Comparison of ENCODE assay signal across 20 cellular contexts in genomic region chr10:7423521-7423920, GRCh38. TPM values are rescaled to one million over a fixed set of nuclear protein-coding genes. Genes with fewer than 3 reads are reported as not detected.
DNase-seq lines count a peak whose midpoint lies in the region; ATAC-seq, FAIRE-seq and TF ChIP-seq lines count a peak whose summit lies in the region.
"Had no signal": no experiment of that assay in that cellular context is flagged by ENCODE, and none has a peak within 500 bp of the region (broad histone marks: within the 10 kb centered on the region; RNA-seq: fewer than 3 reads in every experiment).

No MANE protein-coding gene starts in this region.

- peak overlapping the region; percentile 86; the same call in 1 of the 2 replicates for H2BK5ac ChIP-seq in H1 (ENCODE audit: low read depth, low read length)

- H3K23me2 ChIP-seq in H1 (ENCODE audit: low read depth, low read length), result no peaks in the 10 kb centered on the region; the same call in none of the 2 replicates

- H3K9me3 Mint-ChIP-seq in neural progenitor cell, result peaks cover 3% of the 10 kb centered on the region
- H3K9me3 Mint-ChIP-seq: CD8-positive, alpha-beta memory T cell had no signal

- POLR2A ChIA-PET in H1 (lab: Charles Lee; ENCODE audit: partially characterized antibody), result interaction anchor here (2.4 kb wide), 1 partner anchor 15 kb away, joined by 10 read pairs; no protein-coding TSS in a partner anchor

- no peak overlapping the region for H4K5ac ChIP-seq in H1 (ENCODE audit: insufficient read length, low read depth, low read length)

- H2BK120ac ChIP-seq in H1 (replicated peaks; ENCODE audit: low read depth, low read length), result peak overlapping the region; percentile 73

- TF ChIP-seq CTCF in H1 (IDR thresholded peaks at IDR 0.05; ENCODE audit: control extremely low read depth in 1 of 3, insufficient read depth in 1 of 3, low read depth in 1 of 3, low read length in 3 of 3) (no peak), neural progenitor cell (IDR thresholded peaks at IDR 0.05) (no peak), suprapubic skin (IDR thresholded peaks at IDR 0.05) (no peak)

- H2AK5ac ChIP-seq in H1 (ENCODE audit: low read depth, low read length), result peak overlapping the region; percentile 76; the same call in 1 of the 2 replicates

- WGBS in H1 (ENCODE audit: extremely low coverage in 1 of 2, insufficient coverage in 1 of 2, insufficient read length in 1 of 2, insufficient replicate concordance in 2 of 2, low coverage in 1 of 2, low lambda C conversion rate in 2 of 2, missing lambda C conversion rate in 1 of 2), 2 experiments, result 1% methylated on average over 6 of the region's 6 CpGs; no CpG with 5 or more reads in 1 of the 2 experiments
- WGBS in suprapubic skin, result 28% methylated on average over 6 of the region's 6 CpGs

- H3K27me3 Mint-ChIP-seq in neural progenitor cell (ENCODE audit: insufficient read depth, low read depth), result peaks cover 3% of the 10 kb centered on the region

- H4K8ac ChIP-seq in H1 (ENCODE audit: extremely low read depth, insufficient read depth, low read length), result no peak overlapping the region

- no peak for ATAC-seq in HG03565 (IDR thresholded peaks at IDR 0.05; ENCODE audit: unreplicated experiment)

- peak overlapping the region; percentile 83 for H4K91ac ChIP-seq in H1 (replicated peaks; ENCODE audit: insufficient read length, low read length)

- peak overlapping the region; percentile 55 for H2BK12ac ChIP-seq in H1 (ENCODE audit: low read depth, low read length)

- H3K9me3 ChIP-seq in H1 (ENCODE audit: insufficient read depth in 2 of 2, low read depth in 1 of 2, low read length in 1 of 2) (no peaks in the 10 kb centered on the region), neural progenitor cell (ENCODE audit: low read depth) (no peaks in the 10 kb centered on the region), suprapubic skin (no peaks in the 10 kb centered on the region)

- H4K20me1 ChIP-seq in H1 (replicated peaks in 1 of 2; ENCODE audit: control insufficient read depth in 1 of 2, insufficient read depth in 2 of 2, low read length in 2 of 2), result no peaks in the 10 kb centered on the region
- H4K20me1 ChIP-seq in neural progenitor cell (ENCODE audit: low read depth), result no peaks in the 10 kb centered on the region

- H2BK15ac ChIP-seq in H1 (ENCODE audit: low read length), result no peak overlapping the region

- peak; percentile 72 for FAIRE-seq in H1 (lab: Jason Lieb, UNC)
- FAIRE-seq: D721Med, H54 had no signal

- TF ChIP-seq POLR2A in H1 (IDR thresholded peaks at IDR 0.05; ENCODE audit: control extremely low read depth in 1 of 2, low read depth in 2 of 2, low read length in 2 of 2), result no peak
- no peak for TF ChIP-seq POLR2A in suprapubic skin (IDR thresholded peaks at IDR 0.05)

- H3K27ac Mint-ChIP-seq in neural progenitor cell, result no peak overlapping the region

- H3K79me2 ChIP-seq in H1 (ENCODE audit: control insufficient read depth in 1 of 2, insufficient read depth in 2 of 2, low read length in 2 of 2), result no peaks in the 10 kb centered on the region
- H3K79me2 ChIP-seq in neural progenitor cell (ENCODE audit: low read depth), result no peaks in the 10 kb centered on the region

- no peaks in the 10 kb centered on the region for H3F3A ChIP-seq in neural progenitor cell (ENCODE audit: low read depth)

- DNase-seq in H7 (peak; percentile 46), NCI-H1417 (lab: John Stamatoyannopoulos, UW) (peak in 2 of 3 experiments; percentile 24 to 49), H1 (ENCODE audit: low read depth in 1 of 2, low spot score in 2 of 2) (no peak), neural progenitor cell (ENCODE audit: low spot score) (peak; percentile 7), suprapubic skin (ENCODE audit: low spot score in 2 of 2) (no peak)
- DNase-seq in activated T-cell treated with anti-CD3 and anti-CD28 coated beads, Interleukin-2, amount 50 U/mL, for 1 hour, result no peak
- DNase-seq: ACHN; CD8-positive, alpha-beta memory T cell; DMS79; NCI-H1436; NCI-H1930; NCI-H2171; NCI-H69; Right ventricle myocardium superior; SW 1271 had no signal

- H3K36me3 ChIP-seq in H7 (replicated peaks; ENCODE audit: control insufficient read depth, insufficient read depth, low read length), result no peaks in the 10 kb centered on the region
- H3K36me3 ChIP-seq in H1 (ENCODE audit: control insufficient read depth in 2 of 4, insufficient read depth in 4 of 4, low read length in 3 of 4), result no peaks in the 10 kb centered on the region
- no peaks in the 10 kb centered on the region for H3K36me3 ChIP-seq in neural progenitor cell
- H3K36me3 ChIP-seq in suprapubic skin, result no peaks in the 10 kb centered on the region

- no peaks in the 10 kb centered on the region for H3K79me1 ChIP-seq in H1 (ENCODE audit: low read depth, low read length)

- no peak overlapping the region for H3K56ac ChIP-seq in H1 (replicated peaks; ENCODE audit: insufficient read length, low read depth, low read length)

- H3K4me3 Mint-ChIP-seq in neural progenitor cell, result no peak overlapping the region

- H3K4me1 ChIP-seq in H1 (replicated peaks in 1 of 4; ENCODE audit: control insufficient read depth in 3 of 4, insufficient read depth in 4 of 4, low read length in 3 of 4), result peaks cover 5 to 23% (median 15%) of the 10 kb centered on the region in 4 experiments; a peak in 6 of 7 replicates
- H3K4me1 ChIP-seq in neural progenitor cell, result peaks cover 6% of the 10 kb centered on the region
- no peaks in the 10 kb centered on the region for H3K4me1 ChIP-seq in suprapubic skin

- H3K9ac ChIP-seq in H1 (replicated peaks in 1 of 4; ENCODE audit: extremely low read depth in 1 of 4, low read depth in 3 of 4, low read length in 3 of 4) (no peak overlapping the region), neural progenitor cell (no peak overlapping the region)
- H3K9ac ChIP-seq: KMS-11 had no signal

- H3K4me2 ChIP-seq in H1 (ENCODE audit: insufficient read depth in 1 of 2, low read depth in 2 of 2, low read length in 2 of 2), result peak overlapping the region; percentile 60 to 73
- H3K4me2 ChIP-seq in neural progenitor cell, result peak overlapping the region; percentile 26
- H3K4me2 ChIP-seq: KMS-11 had no signal

- H3K4ac ChIP-seq in H1 (replicated peaks; ENCODE audit: insufficient read length, low read depth, low read length), result no peak overlapping the region

- H3K27me3 ChIP-seq in H7 (ENCODE audit: control insufficient read depth, insufficient read depth, low read length), result peaks cover 2% of the 10 kb centered on the region; the same call in 1 of the 2 replicates
- peaks cover 0 to 1% (median 0%) of the 10 kb centered on the region in 4 experiments; a peak in 1 of 7 replicates for H3K27me3 ChIP-seq in H1 (replicated peaks in 1 of 4; ENCODE audit: control insufficient read depth in 3 of 4, extremely low read depth in 1 of 4, insufficient read depth in 3 of 4, low read length in 3 of 4)
- H3K27me3 ChIP-seq in neural progenitor cell, result no peaks in the 10 kb centered on the region
- peaks cover 13% of the 10 kb centered on the region for H3K27me3 ChIP-seq in suprapubic skin

- H3K4me3 ChIP-seq in H7 (ENCODE audit: insufficient read depth, low read depth, low read length) (no peak overlapping the region), H1 (ENCODE audit: extremely low read depth in 1 of 4, insufficient read depth in 2 of 4, low read depth in 3 of 4, low read length in 4 of 4) (peak overlapping the region in 3 of 4 experiments; percentile 11 to 43 (median 24); a peak in 5 of 8 replicates), neural progenitor cell (no peak overlapping the region), suprapubic skin (no peak overlapping the region)

- no peaks in the 10 kb centered on the region for H3K36me3 Mint-ChIP-seq in neural progenitor cell
- H3K36me3 Mint-ChIP-seq: CD8-positive, alpha-beta memory T cell had no signal

- H2AFZ ChIP-seq in H1 (ENCODE audit: low read length), result no peak overlapping the region
- no peak overlapping the region for H2AFZ ChIP-seq in neural progenitor cell (replicated peaks)

- peak overlapping the region; percentile 68; the same call in 1 of the 2 replicates for H2BK20ac ChIP-seq in H1 (ENCODE audit: low read length)

- TF ChIP-seq EP300 in H1 (IDR thresholded peaks at IDR 0.05; ENCODE audit: borderline replicate concordance in 1 of 2, low read depth in 2 of 2, low read length in 2 of 2), result peak in 1 of 2 experiments; percentile 55; a peak in 1 of 3 replicates
- TF ChIP-seq EP300 in suprapubic skin (IDR thresholded peaks at IDR 0.05), result no peak

- TF ChIP-seq RAD21 in H1 (IDR thresholded peaks at IDR 0.05 in 1 of 2, conservative IDR thresholded peaks at IDR 0.05 in 1 of 2; ENCODE audit: low read depth in 2 of 2, low read length in 2 of 2), result no peak

- no peak overlapping the region for H3K27ac ChIP-seq in H1 (ENCODE audit: low read depth, low read length)
- no peak overlapping the region for H3K27ac ChIP-seq in neural progenitor cell
- H3K27ac ChIP-seq in suprapubic skin, result no peak overlapping the region
- H3K27ac ChIP-seq: KMS-11 had no signal

- H3K18ac ChIP-seq in H1 (ENCODE audit: extremely low read depth, low read length), result peak overlapping the region; percentile 65; the same call in 1 of the 2 replicates

- CTCF ChIA-PET in H1 (lab: Charles Lee; ENCODE audit: partially characterized antibody), result interaction anchor here (1.5 kb wide), 1 partner anchor 14 kb away, joined by 3 read pairs; no protein-coding TSS in a partner anchor

- H3K14ac ChIP-seq in H1 (ENCODE audit: insufficient read length), result no peak overlapping the region

- no peak overlapping the region for H3K23ac ChIP-seq in H1 (ENCODE audit: insufficient read length)

- H3K4me1 Mint-ChIP-seq in neural progenitor cell, result peaks cover 9% of the 10 kb centered on the region

TF ChIP-seq in H1, 55 proteins besides CTCF, POLR2A, EP300 and RAD21 (continues in another document):
- no peak for TF ChIP-seq RNF2 (IDR thresholded peaks at IDR 0.05; ENCODE audit: borderline replicate concordance, low read depth, low read length, missing control alignments, poor library complexity, severe bottlenecking)
- peak in 1 of 2 experiments; percentile 74; a peak in 1 of 4 replicates for TF ChIP-seq HDAC2 (IDR thresholded peaks at IDR 0.05; ENCODE audit: borderline replicate concordance in 1 of 2, low read depth in 2 of 2, low read length in 2 of 2)
- no peak for TF ChIP-seq SAP30 (IDR thresholded peaks at IDR 0.05; ENCODE audit: insufficient read depth, insufficient replicate concordance, low read length)
- TF ChIP-seq HDAC6 (IDR thresholded peaks at IDR 0.05; ENCODE audit: low read depth, low read length), result no peak

RNA-seq across cellular contexts. Expression of gene SFMBT2, which starts 12.7 kb away (rescaled TPM):
- 1.8 and 3.5 TPM in 2 replicates for total RNA-seq in H7 (2014; rRNA removed; shearing (Covaris generic))
- total RNA-seq in H1 (2021; fragmentation: NEBNext Ultra II Directional; extraction: Animal tissue kit (Norgen Biotek cat#: 25700)), result 8.6 and 11.0 TPM in 2 replicates
- polyA plus RNA-seq in H1 (2011; rRNA removed), result 2.9 and 3.4 TPM in 2 replicates
- 3.7 TPM for polyA plus RNA-seq in H1 (2011; cell fraction: cytosol; rRNA removed)
- 9.6 TPM for polyA plus RNA-seq in H1 (2011; cell fraction: nucleus; rRNA removed)
- 2.8 to 5.2 TPM (median 4.2 TPM) in 4 replicates for polyA plus RNA-seq in H1 (2012, experiment 1 of 2)
- 0.37 TPM for polyA plus RNA-seq in H1 (2012, experiment 2 of 2)
- polyA plus RNA-seq in H1 (2013, experiment 1 of 2), result 2.7 TPM
- polyA plus RNA-seq in H1 (2013, experiment 2 of 2), result 2.6 TPM
- 10.4 and 10.8 TPM in 2 replicates for polyA minus RNA-seq in H1 (2011; rRNA and poly(A)+ RNA removed)
- polyA minus RNA-seq in H1 (2011; cell fraction: cytosol; rRNA and poly(A)+ RNA removed), result 5.7 TPM
- 21.6 TPM for polyA minus RNA-seq in H1 (2011; cell fraction: nucleus; rRNA and poly(A)+ RNA removed)
- 1.8 and 2.6 TPM in 2 replicates for total RNA-seq in neural progenitor cell (ENCODE audit: low replicate concordance)
- total RNA-seq in suprapubic skin, result 1 to 10 TPM; 1.2 to 5.5 (median 3.2) TPM
- total RNA-seq: G401 had no signal

Comparison
In these comparisons a context has a peak if more than half of its experiments do, and no peak if none do; other contexts are left out.
1. DNase-seq: peak in H7 (single experiment), NCI-H1417 (2 of 3) and neural progenitor cell (single experiment); none in H1 (0 of 2), activated T-cell treated with anti-CD3 and anti-CD28 coated beads, Interleukin-2, amount 50 U/mL, for 1 hour (single experiment) and suprapubic skin (0 of 2).
2. H3K4me3 ChIP-seq: peak in H1 (3 of 4); none in H7 (single experiment), neural progenitor cell (single experiment) and suprapubic skin (single experiment).